ENCODE assay signal across 1 cellular context in the genomic region with DNA sequence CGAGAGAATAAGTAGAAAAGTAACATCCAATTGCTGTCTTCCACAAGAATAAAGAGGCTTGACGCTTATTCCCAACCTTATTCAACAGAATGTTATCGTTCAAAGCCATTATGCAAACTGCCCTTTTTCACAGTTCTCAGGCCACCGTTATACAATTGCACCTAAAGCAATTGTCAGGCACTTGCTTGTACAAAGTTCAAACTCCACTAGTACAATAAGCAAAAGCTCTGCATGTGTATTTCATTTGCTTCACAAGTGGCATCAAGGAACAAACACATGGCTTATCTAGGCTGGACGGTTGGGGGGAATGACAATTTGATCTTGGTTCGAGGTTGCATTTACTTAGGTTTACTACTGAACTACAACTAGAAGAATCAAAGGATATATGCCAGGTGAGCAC.
TF ChIP-seq lines count a peak whose summit lies in the region.

No MANE protein-coding gene starts in this region.

TF ChIP-seq in GM23338, 12 proteins besides CTCF, POLR2A, EP300 and RAD21 (continued from another document):
- TF ChIP-seq, protein P1, sequence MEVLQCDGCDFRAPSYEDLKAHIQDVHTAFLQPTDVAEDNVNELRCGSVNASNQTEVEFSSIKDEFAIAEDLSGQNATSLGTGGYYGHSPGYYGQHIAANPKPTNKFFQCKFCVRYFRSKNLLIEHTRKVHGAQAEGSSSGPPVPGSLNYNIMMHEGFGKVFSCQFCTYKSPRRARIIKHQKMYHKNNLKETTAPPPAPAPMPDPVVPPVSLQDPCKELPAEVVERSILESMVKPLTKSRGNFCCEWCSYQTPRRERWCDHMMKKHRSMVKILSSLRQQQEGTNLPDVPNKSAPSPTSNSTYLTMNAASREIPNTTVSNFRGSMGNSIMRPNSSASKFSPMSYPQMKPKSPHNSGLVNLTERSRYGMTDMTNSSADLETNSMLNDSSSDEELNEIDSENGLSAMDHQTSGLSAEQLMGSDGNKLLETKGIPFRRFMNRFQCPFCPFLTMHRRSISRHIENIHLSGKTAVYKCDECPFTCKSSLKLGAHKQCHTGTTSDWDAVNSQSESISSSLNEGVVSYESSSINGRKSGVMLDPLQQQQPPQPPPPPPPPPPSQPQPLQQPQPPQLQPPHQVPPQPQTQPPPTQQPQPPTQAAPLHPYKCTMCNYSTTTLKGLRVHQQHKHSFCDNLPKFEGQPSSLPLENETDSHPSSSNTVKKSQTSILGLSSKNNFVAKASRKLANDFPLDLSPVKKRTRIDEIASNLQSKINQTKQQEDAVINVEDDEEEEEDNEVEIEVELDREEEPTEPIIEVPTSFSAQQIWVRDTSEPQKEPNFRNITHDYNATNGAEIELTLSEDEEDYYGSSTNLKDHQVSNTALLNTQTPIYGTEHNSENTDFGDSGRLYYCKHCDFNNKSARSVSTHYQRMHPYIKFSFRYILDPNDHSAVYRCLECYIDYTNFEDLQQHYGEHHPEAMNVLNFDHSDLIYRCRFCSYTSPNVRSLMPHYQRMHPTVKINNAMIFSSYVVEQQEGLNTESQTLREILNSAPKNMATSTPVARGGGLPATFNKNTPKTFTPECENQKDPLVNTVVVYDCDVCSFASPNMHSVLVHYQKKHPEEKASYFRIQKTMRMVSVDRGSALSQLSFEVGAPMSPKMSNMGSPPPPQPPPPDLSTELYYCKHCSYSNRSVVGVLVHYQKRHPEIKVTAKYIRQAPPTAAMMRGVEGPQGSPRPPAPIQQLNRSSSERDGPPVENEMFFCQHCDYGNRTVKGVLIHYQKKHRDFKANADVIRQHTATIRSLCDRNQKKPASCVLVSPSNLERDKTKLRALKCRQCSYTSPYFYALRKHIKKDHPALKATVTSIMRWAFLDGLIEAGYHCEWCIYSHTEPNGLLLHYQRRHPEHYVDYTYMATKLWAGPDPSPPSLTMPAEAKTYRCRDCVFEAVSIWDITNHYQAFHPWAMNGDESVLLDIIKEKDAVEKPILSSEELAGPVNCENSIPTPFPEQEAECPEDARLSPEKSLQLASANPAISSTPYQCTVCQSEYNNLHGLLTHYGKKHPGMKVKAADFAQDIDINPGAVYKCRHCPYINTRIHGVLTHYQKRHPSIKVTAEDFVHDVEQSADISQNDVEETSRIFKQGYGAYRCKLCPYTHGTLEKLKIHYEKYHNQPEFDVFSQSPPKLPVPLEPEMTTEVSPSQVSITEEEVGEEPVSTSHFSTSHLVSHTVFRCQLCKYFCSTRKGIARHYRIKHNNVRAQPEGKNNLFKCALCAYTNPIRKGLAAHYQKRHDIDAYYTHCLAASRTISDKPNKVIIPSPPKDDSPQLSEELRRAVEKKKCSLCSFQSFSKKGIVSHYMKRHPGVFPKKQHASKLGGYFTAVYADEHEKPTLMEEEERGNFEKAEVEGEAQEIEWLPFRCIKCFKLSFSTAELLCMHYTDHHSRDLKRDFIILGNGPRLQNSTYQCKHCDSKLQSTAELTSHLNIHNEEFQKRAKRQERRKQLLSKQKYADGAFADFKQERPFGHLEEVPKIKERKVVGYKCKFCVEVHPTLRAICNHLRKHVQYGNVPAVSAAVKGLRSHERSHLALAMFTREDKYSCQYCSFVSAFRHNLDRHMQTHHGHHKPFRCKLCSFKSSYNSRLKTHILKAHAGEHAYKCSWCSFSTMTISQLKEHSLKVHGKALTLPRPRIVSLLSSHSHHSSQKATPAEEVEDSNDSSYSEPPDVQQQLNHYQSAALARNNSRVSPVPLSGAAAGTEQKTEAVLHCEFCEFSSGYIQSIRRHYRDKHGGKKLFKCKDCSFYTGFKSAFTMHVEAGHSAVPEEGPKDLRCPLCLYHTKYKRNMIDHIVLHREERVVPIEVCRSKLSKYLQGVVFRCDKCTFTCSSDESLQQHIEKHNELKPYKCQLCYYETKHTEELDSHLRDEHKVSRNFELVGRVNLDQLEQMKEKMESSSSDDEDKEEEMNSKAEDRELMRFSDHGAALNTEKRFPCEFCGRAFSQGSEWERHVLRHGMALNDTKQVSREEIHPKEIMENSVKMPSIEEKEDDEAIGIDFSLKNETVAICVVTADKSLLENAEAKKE (CRISPR knock-in tag; IDR thresholded peaks at IDR 0.05) = no peak
- TF ChIP-seq ZNF114 (CRISPR knock-in tag; IDR thresholded peaks at IDR 0.05) = no peak
